Comparison of ENCODE assay signal across 8 cellular contexts in genomic region chr22:20118572-20119020, GRCh38. TPM values are rescaled to one million over a fixed set of nuclear protein-coding genes. Genes with fewer than 3 reads are reported as not detected.
A peak's percentile ranks its signal among the peaks of the same experiment; 100 is the strongest.
DNase-seq lines count a peak whose midpoint lies in the region; ATAC-seq and TF ChIP-seq lines count a peak whose summit lies in the region.

No MANE protein-coding gene starts in this region.

- H3K4me3 ChIP-seq in OCI-LY1 (ENCODE audit: low read depth, low read length, poor library complexity, severe bottlenecking) (peak overlapping the region; percentile 96), epithelial cell of esophagus (ENCODE audit: low read length) (peak overlapping the region; percentile 78), neuron (ENCODE audit: low read length) (peak overlapping the region; percentile 77), thyroid gland (replicated peaks in 1 of 3) (no peak overlapping the region)

- TF ChIP-seq CTCF in OCI-LY1 (IDR thresholded peaks at IDR 0.05; ENCODE audit: low read length) (no peak), epithelial cell of esophagus (IDR thresholded peaks at IDR 0.05; ENCODE audit: insufficient read depth, low read depth, low read length, missing control alignments) (no peak), thyroid gland (IDR thresholded peaks at IDR 0.05) (no peak)

- H2AFZ ChIP-seq in OCI-LY1 (ENCODE audit: low read length) (no peak overlapping the region), neuron (ENCODE audit: low read depth, low read length) (no peak overlapping the region)

- H3K27me3 ChIP-seq in OCI-LY1 (ENCODE audit: insufficient read depth, low read length): no peaks in the 10 kb centered on the region
- no peaks in the 10 kb centered on the region for H3K27me3 ChIP-seq in neuron (ENCODE audit: insufficient read depth, low read length)
- H3K27me3 ChIP-seq in thyroid gland: no peaks in the 10 kb centered on the region

- 29 to 34% methylated on average over 4 of the region's 4 CpGs for WGBS in thyroid gland, 2 donors

- DNase-seq in EH (ENCODE audit: low read depth): peak; percentile 22
- no peak for DNase-seq in epithelial cell of esophagus (ENCODE audit: low read depth)
- no peak for DNase-seq in thyroid gland
- DNase-seq in NCI-H146 (lab: John Stamatoyannopoulos, UW): no peak

- H4K20me1 ChIP-seq in OCI-LY1 (ENCODE audit: insufficient read depth, low read length): no peaks in the 10 kb centered on the region

- H3K9me3 ChIP-seq in OCI-LY1 (ENCODE audit: low read length) (no peaks in the 10 kb centered on the region), neuron (ENCODE audit: low read length) (no peaks in the 10 kb centered on the region), thyroid gland (no peaks in the 10 kb centered on the region)

- H3K27ac ChIP-seq in OCI-LY1 (ENCODE audit: low read depth, low read length, poor library complexity, severe bottlenecking): peak overlapping the region; percentile 60
- H3K27ac ChIP-seq in thyroid gland: no peak overlapping the region

- H3K4me2 ChIP-seq in OCI-LY1 (ENCODE audit: low read length): peak overlapping the region; percentile 98

- intact Hi-C loops in thyroid gland (cut with DNase I): loop anchor here (10.0 kb wide), 1 partner anchor 94 kb away; the partner anchor contains the start of gene TANGO2

- ATAC-seq in GM18873 (IDR thresholded peaks at IDR 0.05; ENCODE audit: low FRiP score, unreplicated experiment): no peak
- no peak for ATAC-seq in GM19395 (IDR thresholded peaks at IDR 0.05; ENCODE audit: unreplicated experiment)

- H3K9me2 ChIP-seq in OCI-LY1 (ENCODE audit: low read depth, low read length): no peaks in the 10 kb centered on the region

- no peak for TF ChIP-seq POLR2A in thyroid gland (IDR thresholded peaks at IDR 0.05)

- H3K4me1 ChIP-seq in OCI-LY1 (ENCODE audit: insufficient read depth, low read length, severe bottlenecking) (peaks cover 36% of the 10 kb centered on the region), neuron (ENCODE audit: insufficient read depth, low read length) (peaks cover 23% of the 10 kb centered on the region), thyroid gland (peaks cover 11 to 17% of the 10 kb centered on the region in 2 donors)

- peak overlapping the region; percentile 94 for H3K9ac ChIP-seq in OCI-LY1 (ENCODE audit: low read length)

- peaks cover 79% of the 10 kb centered on the region for H3K36me3 ChIP-seq in OCI-LY1 (ENCODE audit: insufficient read depth, low read length)
- peaks cover 65% of the 10 kb centered on the region for H3K36me3 ChIP-seq in neuron (ENCODE audit: insufficient read depth, low read length)
- H3K36me3 ChIP-seq in thyroid gland: peaks cover 15 to 42% of the 10 kb centered on the region in 2 donors

- no peaks in the 10 kb centered on the region for H3F3A ChIP-seq in OCI-LY1 (ENCODE audit: insufficient read depth, low read length)

- peaks cover 53% of the 10 kb centered on the region for H3K79me2 ChIP-seq in OCI-LY1 (ENCODE audit: insufficient read depth, low read length)

RNA-seq across cellular contexts. Expression of gene TRMT2A, which starts 1.6 kb away (rescaled TPM):
- 10 to 100 TPM; 36.9 to 65.5 (median 53.3) TPM for total RNA-seq in thyroid gland

RNA-seq across cellular contexts. Expression of gene RANBP1, which starts 2.7 kb away (rescaled TPM):
- 100 to 1,000 TPM; 125 to 232 (median 173) TPM for total RNA-seq in thyroid gland

RNA-seq across cellular contexts. Expression of gene ZDHHC8, which starts 13.0 kb away (rescaled TPM):
- total RNA-seq in thyroid gland: 10 to 100 TPM; 13.4 to 22.4 (median 18.9) TPM

RNA-seq across cellular contexts. Expression of gene CCDC188, which starts 32.3 kb away (rescaled TPM):
- 1 to 10 TPM in 1 of 4 donors, under 1 TPM in 1, not detected in 2; 0.39 to 2.1 TPM for total RNA-seq in thyroid gland

RNA-seq across cellular contexts. Expression of gene DGCR8, which starts 38.6 kb away (rescaled TPM):
- 10 to 100 TPM; 28.9 to 48.8 (median 31.5) TPM for total RNA-seq in thyroid gland

Comparison
In these comparisons a context has a peak if more than half of its experiments do, and no peak if none do; other contexts are left out.
1. H3K4me3 ChIP-seq: peak in OCI-LY1 (single experiment), epithelial cell of esophagus (single experiment) and neuron (single experiment); none in thyroid gland (0 of 3).